ENCODE assay signal across 1 cellular context in genomic region chr4:173317003-173317402, GRCh38.
TF ChIP-seq lines count a peak whose summit lies in the region.

No MANE protein-coding gene starts in this region.

TF ChIP-seq in SK-N-SH treated with all-trans-retinoic acid at 6 μM for 48 hours, 23 proteins besides CTCF, POLR2A, EP300 and RAD21 (continued from another document):
- TF ChIP-seq POU6F1 (CRISPR knock-in tag; IDR thresholded peaks at IDR 0.05; ENCODE audit: borderline replicate concordance, low read depth) (no peak), SNAI2 (CRISPR knock-in tag; IDR thresholded peaks at IDR 0.05) (no peak), CREB5 (CRISPR knock-in tag; IDR thresholded peaks at IDR 0.05; ENCODE audit: low read depth) (no peak), ZFP30 (CRISPR knock-in tag; IDR thresholded peaks at IDR 0.05) (no peak)
TF ChIP-seq in SK-N-SH treated with all-trans-retinoic acid at 6 μM for 48 hours: peak in this region for 0.
